8 cellular contexts compared by ENCODE assay signal in the genomic region with DNA sequence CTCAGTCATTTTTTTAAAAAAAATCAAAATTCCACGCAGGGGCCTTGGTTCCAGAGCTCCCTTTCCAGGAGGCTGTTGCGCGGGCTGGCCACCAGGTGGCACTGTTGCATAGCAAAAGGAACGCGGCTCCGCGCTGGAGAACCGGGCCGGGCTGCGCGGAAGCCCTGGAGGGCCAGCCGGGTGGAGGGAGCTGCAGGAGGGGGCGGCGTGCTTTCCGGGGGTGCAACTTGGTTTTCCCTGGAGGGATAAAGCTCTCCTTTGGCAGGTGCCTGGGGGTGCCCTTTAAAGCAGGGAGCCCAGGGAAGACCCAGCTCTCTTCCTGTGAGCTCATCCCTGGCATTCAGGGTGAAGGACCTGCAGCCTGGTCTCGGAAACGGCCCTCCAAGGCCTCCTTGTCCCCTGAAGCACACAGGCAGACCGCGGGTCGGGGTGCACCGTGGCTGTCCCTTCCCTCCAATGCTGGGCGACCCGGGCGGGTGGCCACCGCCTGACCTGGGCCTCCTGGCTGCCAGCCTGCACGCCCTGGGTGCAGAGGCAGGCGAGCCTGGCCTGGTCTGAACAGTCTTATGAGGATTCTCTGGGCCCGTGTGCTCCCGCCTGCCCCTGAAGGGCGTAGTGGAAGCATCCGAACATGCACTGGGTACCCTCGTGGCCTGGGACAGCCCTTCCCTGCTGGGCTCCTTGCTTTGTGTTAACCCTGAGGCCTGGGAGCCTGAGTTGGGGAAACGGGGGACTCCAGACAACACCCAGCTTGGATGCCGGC. TPM values are rescaled to one million over a fixed set of nuclear protein-coding genes. Genes with fewer than 3 reads are reported as not detected.
DNase-seq lines count a peak whose midpoint lies in the region; ATAC-seq and TF ChIP-seq lines count a peak whose summit lies in the region.

No MANE protein-coding gene starts in this region.

- H3K4me3 ChIP-seq in AG04449 (ENCODE audit: low read depth, low read length), result no peak overlapping the region
- H3K4me3 ChIP-seq in OCI-LY1 (ENCODE audit: low read depth, low read length, poor library complexity, severe bottlenecking), result no peak overlapping the region

- H3K9me3 Mint-ChIP-seq in natural killer cell treated with Interleukin-12 subunit alpha and Interleukin-12 subunit beta and Interleukin-15 and Interleukin-18, amount 100 ng/mL, for 72 hours, result no peaks in the 10 kb centered on the region

- no peak overlapping the region for H3K4me3 Mint-ChIP-seq in natural killer cell treated with Interleukin-12 subunit alpha and Interleukin-12 subunit beta and Interleukin-15 and Interleukin-18, amount 100 ng/mL, for 72 hours

- H4K20me1 ChIP-seq in OCI-LY1 (ENCODE audit: insufficient read depth, low read length), result no peaks in the 10 kb centered on the region

- no peak overlapping the region for H3K27ac Mint-ChIP-seq in natural killer cell treated with Interleukin-12 subunit alpha and Interleukin-12 subunit beta and Interleukin-15 and Interleukin-18, amount 100 ng/mL, for 72 hours

- ATAC-seq in GM18505 (IDR thresholded peaks at IDR 0.05; ENCODE audit: unreplicated experiment) (peak; percentile 59), HG02852 (IDR thresholded peaks at IDR 0.05; ENCODE audit: unreplicated experiment) (no peak)
- ATAC-seq in natural killer cell treated with Interleukin-12 subunit alpha and Interleukin-12 subunit beta and Interleukin-15 and Interleukin-18, amount 100 ng/mL, for 72 hours, result peak; percentile 77 to 86

- no peak for TF ChIP-seq POLR2A in GM18505 (IDR thresholded peaks at IDR 0.05; ENCODE audit: borderline replicate concordance, extremely low read depth, insufficient read depth, insufficient read length)

- DNase-seq in AG04449 (ENCODE audit: low read depth, low spot score), result no peak
- peak; percentile 84 for DNase-seq in activated T-cell treated with anti-CD3 and anti-CD28 coated beads, Interleukin-2, amount 50 U/mL, for 1 hour
- DNase-seq in fibroblast of gingiva (ENCODE audit: low read depth), result peak; percentile 28
- DNase-seq in natural killer cell treated with Interleukin-12 subunit alpha and Interleukin-12 subunit beta and Interleukin-15 and Interleukin-18, amount 100 ng/mL, for 72 hours (ENCODE audit: low spot score), result peak; percentile 78
- DNase-seq in stimulated activated naive CD4-positive, alpha-beta T cell treated with Interleukin-2 at 50 U/mL for 16 hours (lab: John Stamatoyannopoulos, UW), result peak; percentile 71

- H3F3A ChIP-seq in OCI-LY1 (ENCODE audit: insufficient read depth, low read length), result no peaks in the 10 kb centered on the region

- CTCF ChIA-PET in AG04449 (lab: Yijun Ruan, JAX), result interaction anchor here (0.6 to 11.1 kb wide), 76 partner anchors 12 to 748 kb away, joined by 3 to 230 read pairs (median 4); partner anchors contain the start of genes H19, KRTAP5-2, KRTAP5-5 and KRTAP5-6

- H3K9me2 ChIP-seq in OCI-LY1 (ENCODE audit: low read depth, low read length), result no peaks in the 10 kb centered on the region

- no peak overlapping the region for H2AFZ ChIP-seq in OCI-LY1 (ENCODE audit: low read length)

- H3K36me3 Mint-ChIP-seq in natural killer cell treated with Interleukin-12 subunit alpha and Interleukin-12 subunit beta and Interleukin-15 and Interleukin-18, amount 100 ng/mL, for 72 hours, result no peaks in the 10 kb centered on the region

- H3K9ac ChIP-seq in OCI-LY1 (ENCODE audit: low read length), result no peak overlapping the region

- H3K4me2 ChIP-seq in OCI-LY1 (ENCODE audit: low read length), result no peak overlapping the region

- TF ChIP-seq CTCF in AG04449 (IDR thresholded peaks at IDR 0.05; ENCODE audit: insufficient read depth, low read length, missing control alignments) (peak; percentile 93), OCI-LY1 (IDR thresholded peaks at IDR 0.05; ENCODE audit: low read length) (peak; percentile 97)

- H3K9me3 ChIP-seq in OCI-LY1 (ENCODE audit: low read length), result no peaks in the 10 kb centered on the region

- peaks cover 6% of the 10 kb centered on the region; the same call in 1 of the 2 replicates for H3K27me3 ChIP-seq in OCI-LY1 (ENCODE audit: insufficient read depth, low read length)

- no peaks in the 10 kb centered on the region for H3K36me3 ChIP-seq in OCI-LY1 (ENCODE audit: insufficient read depth, low read length)

- peaks cover 11 to 20% of the 10 kb centered on the region in 2 donors for H3K27me3 Mint-ChIP-seq in natural killer cell treated with Interleukin-12 subunit alpha and Interleukin-12 subunit beta and Interleukin-15 and Interleukin-18, amount 100 ng/mL, for 72 hours

- H3K79me2 ChIP-seq in OCI-LY1 (ENCODE audit: insufficient read depth, low read length), result no peaks in the 10 kb centered on the region

- H3K27ac ChIP-seq in OCI-LY1 (ENCODE audit: low read depth, low read length, poor library complexity, severe bottlenecking), result no peak overlapping the region

- no peaks in the 10 kb centered on the region for H3K4me1 ChIP-seq in OCI-LY1 (ENCODE audit: insufficient read depth, low read length, severe bottlenecking)

- POLR2A ChIA-PET in AG04449 (lab: Yijun Ruan, JAX), result interaction anchor here (0.7 to 1.0 kb wide), 2 partner anchors 296 to 303 kb away, joined by 3 read pairs; no protein-coding TSS in a partner anchor

- no peaks in the 10 kb centered on the region for H3K4me1 Mint-ChIP-seq in natural killer cell treated with Interleukin-12 subunit alpha and Interleukin-12 subunit beta and Interleukin-15 and Interleukin-18, amount 100 ng/mL, for 72 hours (ENCODE audit: low read depth in 2 of 2)

RNA-seq across cellular contexts. Expression of gene KRTAP5-5, which starts 23.4 kb away (rescaled TPM):
- total RNA-seq in natural killer cell treated with Interleukin-12 subunit alpha and Interleukin-12 subunit beta and Interleukin-15 and Interleukin-18, amount 100 ng/mL, for 72 hours, result not detected

RNA-seq across cellular contexts. Expression of gene KRTAP5-4, which starts 31.0 kb away (rescaled TPM):
- total RNA-seq in natural killer cell treated with Interleukin-12 subunit alpha and Interleukin-12 subunit beta and Interleukin-15 and Interleukin-18, amount 100 ng/mL, for 72 hours, result not detected

RNA-seq across cellular contexts. Expression of gene KRTAP5-6, which starts 44.0 kb away (rescaled TPM):
- not detected for total RNA-seq in natural killer cell treated with Interleukin-12 subunit alpha and Interleukin-12 subunit beta and Interleukin-15 and Interleukin-18, amount 100 ng/mL, for 72 hours

RNA-seq across cellular contexts. Expression of gene KRTAP5-3, which starts 44.7 kb away (rescaled TPM):
- not detected for total RNA-seq in natural killer cell treated with Interleukin-12 subunit alpha and Interleukin-12 subunit beta and Interleukin-15 and Interleukin-18, amount 100 ng/mL, for 72 hours

RNA-seq across cellular contexts. Expression of gene KRTAP5-2, which starts 54.9 kb away (rescaled TPM):
- total RNA-seq in natural killer cell treated with Interleukin-12 subunit alpha and Interleukin-12 subunit beta and Interleukin-15 and Interleukin-18, amount 100 ng/mL, for 72 hours, result not detected
